Comparison of ENCODE assay signal across 8 cellular contexts in genomic region chr18:31977270-31977872, GRCh38.
DNase-seq lines count a peak whose midpoint lies in the region; ATAC-seq and TF ChIP-seq lines count a peak whose summit lies in the region.

No MANE protein-coding gene starts in this region.

- H3K4me3 ChIP-seq in GM12865 (ENCODE audit: low read depth, low read length) (no peak overlapping the region), astrocyte of the cerebellum (ENCODE audit: low read depth, low read length) (no peak overlapping the region)

- in situ Hi-C loops in astrocyte of the cerebellum (cut with HindIII; ENCODE audit: low sequenced_read_pairs), result no loop called here

- DNase-seq in AG09319 (ENCODE audit: extremely low read depth, low read depth) (peak; percentile 11), GM12865 (ENCODE audit: low read depth) (peak; percentile 46), NCI-H82 (lab: John Stamatoyannopoulos, UW) (peak; percentile 70), astrocyte of the cerebellum (ENCODE audit: low read depth) (peak; percentile 31), iPS DF 4.7 (ENCODE audit: extremely low read depth, low spot score) (peak; percentile 58), NCI-H2029 treated with DMSO at 0.1 percent for 48 hours (lab: John Stamatoyannopoulos, UW) (no peak)
- DNase-seq in stimulated activated CD4-positive, alpha-beta T cell treated with anti-CD3 and anti-CD28 coated beads, Interleukin-4, amount 100 ng/mL, for 24 hours, result peak; percentile 29

- TF ChIP-seq CTCF in AG09319 (IDR thresholded peaks at IDR 0.05; ENCODE audit: low read depth, low read length), result peak; percentile 66
- peak; percentile 29 for TF ChIP-seq CTCF in GM12865 (IDR thresholded peaks at IDR 0.05; ENCODE audit: insufficient read depth, low read depth, low read length, missing control alignments)
- peak; percentile 67 for TF ChIP-seq CTCF in astrocyte of the cerebellum (IDR thresholded peaks at IDR 0.05; ENCODE audit: low read depth, low read length, missing control alignments)

- ATAC-seq in HG03469 (IDR thresholded peaks at IDR 0.05; ENCODE audit: unreplicated experiment), result no peak
